13 cellular contexts compared by ENCODE assay signal in the genomic region with DNA sequence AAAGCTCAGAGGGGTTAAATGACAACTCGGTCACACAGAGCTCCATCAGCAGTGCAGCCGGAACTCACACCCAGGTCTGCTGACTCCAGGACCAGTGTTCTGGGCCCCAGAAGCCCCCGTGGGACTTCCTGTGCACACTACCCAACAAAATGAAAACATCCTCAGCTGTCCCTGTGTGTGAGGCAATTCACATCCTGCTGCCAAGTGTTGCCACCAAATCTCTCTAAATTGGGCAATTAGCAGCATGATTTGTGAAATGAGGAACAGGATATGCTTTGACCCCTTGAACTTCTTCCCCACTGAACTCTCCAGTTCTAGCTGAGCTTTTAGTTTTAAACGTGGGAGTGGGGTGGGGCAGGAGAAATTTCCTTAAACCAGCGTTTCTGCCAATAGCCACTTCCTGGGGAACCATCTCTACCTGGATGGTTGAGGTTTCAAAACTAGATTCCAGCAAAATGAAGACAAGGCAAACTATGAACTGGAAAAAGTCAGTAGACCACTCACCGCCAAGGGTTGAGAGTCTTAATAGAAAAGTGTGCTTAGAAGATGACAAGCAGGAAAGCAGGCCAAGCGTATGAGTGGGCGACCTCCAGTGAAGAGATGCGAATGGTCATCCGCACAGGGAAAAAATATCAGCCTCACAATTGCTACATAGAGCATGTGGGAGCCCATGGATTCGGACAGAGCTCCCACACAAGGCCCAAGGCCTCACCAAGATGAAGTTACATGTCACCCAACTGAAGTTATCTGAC. TPM values are rescaled to one million over a fixed set of nuclear protein-coding genes. Genes with fewer than 3 reads are reported as not detected.
DNase-seq lines count a peak whose midpoint lies in the region; ATAC-seq and TF ChIP-seq lines count a peak whose summit lies in the region.
"Had no signal": no experiment of that assay in that cellular context is flagged by ENCODE, and none has a peak within 500 bp of the region (broad histone marks: within the 10 kb centered on the region; RNA-seq: fewer than 3 reads in every experiment).

No MANE protein-coding gene starts in this region.

- peak; percentile 52 to 94 (median 82) for ATAC-seq in heart left ventricle
- ATAC-seq in stimulated activated effector memory CD8-positive, alpha-beta T cell treated with anti-CD3 and anti-CD28 coated beads, Interleukin-12 subunit alpha, Interleukin-12 subunit beta, amount 100 ng/mL, for 72 hours = no peak
- ATAC-seq in activated CD4-positive, CD25-positive, alpha-beta regulatory T cell treated with anti-CD3 and anti-CD28 coated beads, Interleukin-2, amount 50 U/mL, for 24 hours = no peak

- no peak overlapping the region for H3K27ac Mint-ChIP-seq in stimulated activated effector memory CD8-positive, alpha-beta T cell treated with anti-CD3 and anti-CD28 coated beads, Interleukin-12 subunit alpha, Interleukin-12 subunit beta, amount 100 ng/mL, for 72 hours
- no peak overlapping the region for H3K27ac Mint-ChIP-seq in activated naive CD8-positive, alpha-beta T cell treated with anti-CD3 and anti-CD28 coated beads for 36 hours
- H3K27ac Mint-ChIP-seq: activated T-helper 1 cell treated with anti-CD3 and anti-CD28 coated beads, Interleukin-12 subunit alpha, Interleukin-12 subunit beta, Interleukin-2, Interleukin-4 antibody, amounts not matched to agents 30 ng/mL and 10 ng/mL and 1 ng/mL, durations not matched to agents 14 hours and 24 hours and 36 hours; endodermal cell had no signal

- DNase-seq in GM12865 (ENCODE audit: low read depth) (peak; percentile 37), heart left ventricle (peak in 4 of 5 donors; percentile 37 to 80 (median 68)), posterior vena cava (ENCODE audit: low spot score) (peak; percentile 86), G401 (ENCODE audit: low spot score) (no peak)
- DNase-seq in stimulated activated effector memory CD8-positive, alpha-beta T cell treated with anti-CD3 and anti-CD28 coated beads, Interleukin-12 subunit alpha, Interleukin-12 subunit beta, amount 100 ng/mL, for 72 hours (ENCODE audit: low spot score in 2 of 2) = no peak
- no peak for DNase-seq in activated naive CD8-positive, alpha-beta T cell treated with anti-CD3 and anti-CD28 coated beads for 36 hours
- DNase-seq: Calu3, endodermal cell, MG63, T-helper 2 cell had no signal

- intact Hi-C loops in heart left ventricle (cut with DNase I) = no loop called here
- intact Hi-C loops in posterior vena cava (cut with DNase I) = no loop called here

- no peaks in the 10 kb centered on the region for H3K36me3 Mint-ChIP-seq in stimulated activated effector memory CD8-positive, alpha-beta T cell treated with anti-CD3 and anti-CD28 coated beads, Interleukin-12 subunit alpha, Interleukin-12 subunit beta, amount 100 ng/mL, for 72 hours
- no peaks in the 10 kb centered on the region for H3K36me3 Mint-ChIP-seq in activated naive CD8-positive, alpha-beta T cell treated with anti-CD3 and anti-CD28 coated beads for 36 hours

- peak overlapping the region in 3 of 12 donors; percentile 5 to 79 (median 46) for H3K27ac ChIP-seq in heart left ventricle

- in situ Hi-C loops in G401 (cut with HindIII; ENCODE audit: low sequenced_read_pairs) = no loop called here

- H3K4me3 ChIP-seq in GM12865 (ENCODE audit: low read depth, low read length) (no peak overlapping the region), heart left ventricle (no peak overlapping the region)
- H3K4me3 ChIP-seq: MG63 had no signal

- no peaks in the 10 kb centered on the region for H3K4me1 Mint-ChIP-seq in stimulated activated effector memory CD8-positive, alpha-beta T cell treated with anti-CD3 and anti-CD28 coated beads, Interleukin-12 subunit alpha, Interleukin-12 subunit beta, amount 100 ng/mL, for 72 hours
- no peaks in the 10 kb centered on the region for H3K4me1 Mint-ChIP-seq in activated naive CD8-positive, alpha-beta T cell treated with anti-CD3 and anti-CD28 coated beads for 36 hours

- no peak overlapping the region for H3K4me3 Mint-ChIP-seq in stimulated activated effector memory CD8-positive, alpha-beta T cell treated with anti-CD3 and anti-CD28 coated beads, Interleukin-12 subunit alpha, Interleukin-12 subunit beta, amount 100 ng/mL, for 72 hours
- no peak overlapping the region for H3K4me3 Mint-ChIP-seq in activated naive CD8-positive, alpha-beta T cell treated with anti-CD3 and anti-CD28 coated beads for 36 hours
- H3K4me3 Mint-ChIP-seq: activated T-helper 1 cell treated with anti-CD3 and anti-CD28 coated beads, Interleukin-12 subunit alpha, Interleukin-12 subunit beta, Interleukin-2, Interleukin-4 antibody, amounts not matched to agents 30 ng/mL and 10 ng/mL and 1 ng/mL, durations not matched to agents 14 hours and 24 hours and 36 hours; endodermal cell had no signal

- 70 to 79% (median 75%) methylated on average over 11 of the region's 11 CpGs for WGBS in heart left ventricle, 4 donors

- no peaks in the 10 kb centered on the region for H3K27me3 ChIP-seq in heart left ventricle
- H3K27me3 ChIP-seq: MG63 had no signal

- peaks cover 0 to 8% (median 0%) of the 10 kb centered on the region in 12 donors for H3K9me3 ChIP-seq in heart left ventricle

- TF ChIP-seq CTCF in GM12865 (IDR thresholded peaks at IDR 0.05; ENCODE audit: insufficient read depth, low read depth, low read length, missing control alignments) = no peak
- no peak for TF ChIP-seq CTCF in heart left ventricle (IDR thresholded peaks at IDR 0.05)

- H3K36me3 ChIP-seq in heart left ventricle = no peaks in the 10 kb centered on the region
- H3K36me3 ChIP-seq: MG63 had no signal

- H3K9me3 Mint-ChIP-seq in stimulated activated effector memory CD8-positive, alpha-beta T cell treated with anti-CD3 and anti-CD28 coated beads, Interleukin-12 subunit alpha, Interleukin-12 subunit beta, amount 100 ng/mL, for 72 hours = no peaks in the 10 kb centered on the region
- no peaks in the 10 kb centered on the region for H3K9me3 Mint-ChIP-seq in activated naive CD8-positive, alpha-beta T cell treated with anti-CD3 and anti-CD28 coated beads for 36 hours
- H3K9me3 Mint-ChIP-seq: activated T-helper 1 cell treated with anti-CD3 and anti-CD28 coated beads, Interleukin-12 subunit alpha, Interleukin-12 subunit beta, Interleukin-2, Interleukin-4 antibody, amounts not matched to agents 30 ng/mL and 10 ng/mL and 1 ng/mL, durations not matched to agents 14 hours and 24 hours and 36 hours had no signal

- H3K4me1 ChIP-seq in heart left ventricle = peaks cover 0 to 53% (median 4%) of the 10 kb centered on the region in 12 donors

- TF ChIP-seq POLR2A in Raji (IDR thresholded peaks at IDR 0.05; ENCODE audit: insufficient read depth, low read depth, low read length) (peak; percentile 36; the same call in 1 of the 2 replicates), heart left ventricle (IDR thresholded peaks at IDR 0.05) (no peak)

- peaks cover 11% of the 10 kb centered on the region for H3K27me3 Mint-ChIP-seq in activated naive CD8-positive, alpha-beta T cell treated with anti-CD3 and anti-CD28 coated beads for 36 hours

RNA-seq across cellular contexts. Expression of a gene that starts 51.9 kb away (rescaled TPM):
- total RNA-seq in heart left ventricle (10 to 100 TPM in 2 of 9 donors, 1 to 10 TPM in 7; 3.4 to 27.1 (median 4.2) TPM), posterior vena cava (10 to 100 TPM; 25.8 to 30.1 TPM)
- polyA plus RNA-seq in heart left ventricle = 1 to 10 TPM in 1 of 2 donors, under 1 TPM in 1; 0.88 to 3.1 TPM
- not detected in 2 replicates for total RNA-seq in G401 (2014; rRNA removed; shearing (Covaris generic))
- under 1 TPM; 0.12 to 0.25 TPM for total RNA-seq in activated naive CD8-positive, alpha-beta T cell treated with anti-CD3 and anti-CD28 coated beads for 36 hours

Comparison
In these comparisons a context has a peak if more than half of its experiments do, and no peak if none do; other contexts are left out.
1. DNase-seq: peak in GM12865 (single experiment), heart left ventricle (4 of 5) and posterior vena cava (single experiment); none in G401 (single experiment), stimulated activated effector memory CD8-positive, alpha-beta T cell treated with anti-CD3 and anti-CD28 coated beads, Interleukin-12 subunit alpha, Interleukin-12 subunit beta, amount 100 ng/mL, for 72 hours (0 of 2) and activated naive CD8-positive, alpha-beta T cell treated with anti-CD3 and anti-CD28 coated beads for 36 hours (single experiment).
2. ATAC-seq: peak in heart left ventricle (4 of 4); none in stimulated activated effector memory CD8-positive, alpha-beta T cell treated with anti-CD3 and anti-CD28 coated beads, Interleukin-12 subunit alpha, Interleukin-12 subunit beta, amount 100 ng/mL, for 72 hours (single experiment) and activated CD4-positive, CD25-positive, alpha-beta regulatory T cell treated with anti-CD3 and anti-CD28 coated beads, Interleukin-2, amount 50 U/mL, for 24 hours (0 of 2).